ENCODE assay signal across 12 cellular contexts in genomic region chr3:16056210-16056607, GRCh38.
DNase-seq lines count a peak whose midpoint lies in the region; ATAC-seq and TF ChIP-seq lines count a peak whose summit lies in the region.
"Had no signal": no experiment of that assay in that cellular context is flagged by ENCODE, and none has a peak within 500 bp of the region (broad histone marks: within the 10 kb centered on the region; RNA-seq: fewer than 3 reads in every experiment).

No MANE protein-coding gene starts in this region.

- peak overlapping the region; percentile 15 for H3K4me3 ChIP-seq in coronary artery
- H3K4me3 ChIP-seq in skeletal muscle satellite cell (ENCODE audit: low read length): no peak overlapping the region
- H3K4me3 ChIP-seq: skin epidermis had no signal

- peak; percentile 34 for ATAC-seq in left lobe of liver

- in situ Hi-C loops in GM13977 (cut with MboI; ENCODE audit: low pct_unique_long_range_greater_than_20kb, low sequenced_read_pairs, unreplicated experiment): loop anchor here (10.0 kb wide), 1 partner anchor 189 kb away; no protein-coding TSS in a partner anchor

- peaks cover 44% of the 10 kb centered on the region for H3K4me1 ChIP-seq in skeletal muscle satellite cell (ENCODE audit: control insufficient read depth, insufficient read depth, low read length)

- H3K27me3 ChIP-seq in skeletal muscle satellite cell (ENCODE audit: control insufficient read depth, insufficient read depth, low read length): no peaks in the 10 kb centered on the region

- DNase-seq in AG20443 (ENCODE audit: low spot score) (peak; percentile 70), coronary artery (ENCODE audit: low spot score) (no peak), left lobe of liver (ENCODE audit: low spot score) (no peak), NCI-H226 (no peak), GDM1 (lab: John Stamatoyannopoulos, UW) (no peak), anterior cingulate cortex (lab: John Stamatoyannopoulos, UW) (no peak), GM13977 (ENCODE audit: low spot score) (no peak)
- DNase-seq: amniotic stem cell, DMS53, NCI-H2081 treated with DMSO at 0.1 percent for 48 hours had no signal

- H3K9ac ChIP-seq in skeletal muscle satellite cell (ENCODE audit: low read depth, low read length): peak overlapping the region; percentile 46

- TF ChIP-seq CTCF in coronary artery (IDR thresholded peaks at IDR 0.05) (no peak), GM13977 (IDR thresholded peaks at IDR 0.05; ENCODE audit: extremely low read depth, insufficient read depth, missing control alignments) (no peak)

- H3K4me2 ChIP-seq in skeletal muscle satellite cell (ENCODE audit: low read length): no peak overlapping the region

- no peaks in the 10 kb centered on the region for H3K36me3 ChIP-seq in skeletal muscle satellite cell (ENCODE audit: insufficient read depth, low read length)

- H3K27ac ChIP-seq in coronary artery: peak overlapping the region; percentile 53 to 79

- H3K9me3 ChIP-seq in skeletal muscle satellite cell (replicated peaks; ENCODE audit: low read length): no peaks in the 10 kb centered on the region
